14 cellular contexts compared by ENCODE assay signal in genomic region chr11:16028406-16028805, GRCh38.
"Had no signal": no experiment of that assay in that cellular context is flagged by ENCODE, and none has a peak within 500 bp of the region (broad histone marks: within the 10 kb centered on the region; RNA-seq: fewer than 3 reads in every experiment).

No MANE protein-coding gene starts in this region.

- H3K36me3 Mint-ChIP-seq: activated naive CD4-positive, alpha-beta T cell treated with anti-CD3 and anti-CD28 coated beads, Interleukin-2, amount 10 ng/mL, durations not matched to agents 7 days and 5 days; natural killer cell treated with Interleukin-12 subunit alpha and Interleukin-12 subunit beta and Interleukin-15 and Interleukin-18, amount 100 ng/mL, for 72 hours had no signal

- H3K27ac ChIP-seq: lower lobe of right lung, ovary, testis had no signal

- H3K27me3 ChIP-seq: ovary, testis had no signal

- H3K4me1 Mint-ChIP-seq: activated naive CD4-positive, alpha-beta T cell treated with anti-CD3 and anti-CD28 coated beads, Interleukin-2, amount 10 ng/mL, durations not matched to agents 7 days and 5 days; stimulated activated naive CD8-positive, alpha-beta T cell treated with anti-CD3 and anti-CD28 coated beads, Interleukin-15, amount 100 ng/mL, for 72 hours had no signal

- DNase-seq: activated CD4-positive, alpha-beta T cell treated with anti-CD3 and anti-CD28 coated beads, Interleukin-2, amount 50 U/mL, for 1 hour; activated naive CD4-positive, alpha-beta T cell treated with anti-CD3 and anti-CD28 coated beads, Interleukin-2, amount 10 ng/mL, durations not matched to agents 7 days and 5 days; amniotic stem cell; hippocampal formation; lower lobe of right lung; mucosa of descending colon; ovary; stimulated activated CD4-positive, alpha-beta T cell treated with anti-CD3 and anti-CD28 coated beads, Interleukin-15, amount 100 ng/mL, for 24 hours; stimulated activated CD4-positive, alpha-beta T cell treated with anti-CD3 and anti-CD28 coated beads, Interleukin-4, amount 100 ng/mL, for 4 hours; stimulated activated naive CD8-positive, alpha-beta T cell treated with anti-CD3 and anti-CD28 coated beads, Interleukin-15, amount 100 ng/mL, for 72 hours; T-helper 2 cell; testis had no signal

- ATAC-seq: lower lobe of right lung; mucosa of descending colon; natural killer cell treated with Interleukin-12 subunit alpha and Interleukin-12 subunit beta and Interleukin-15 and Interleukin-18, amount 100 ng/mL, for 72 hours; stimulated activated naive CD8-positive, alpha-beta T cell treated with anti-CD3 and anti-CD28 coated beads, Interleukin-15, amount 100 ng/mL, for 72 hours had no signal

- H3K9me3 ChIP-seq: lower lobe of right lung, mucosa of descending colon, ovary, testis had no signal

- H3K36me3 ChIP-seq: lower lobe of right lung, ovary had no signal

- H3K4me3 ChIP-seq: lower lobe of right lung, mucosa of descending colon, ovary, testis had no signal

- H3K4me3 Mint-ChIP-seq: activated naive CD4-positive, alpha-beta T cell treated with anti-CD3 and anti-CD28 coated beads, Interleukin-2, amount 10 ng/mL, durations not matched to agents 7 days and 5 days; natural killer cell treated with Interleukin-12 subunit alpha and Interleukin-12 subunit beta and Interleukin-15 and Interleukin-18, amount 100 ng/mL, for 72 hours; stimulated activated naive CD8-positive, alpha-beta T cell treated with anti-CD3 and anti-CD28 coated beads, Interleukin-15, amount 100 ng/mL, for 72 hours had no signal

- H3K27ac Mint-ChIP-seq: activated naive CD4-positive, alpha-beta T cell treated with anti-CD3 and anti-CD28 coated beads, Interleukin-2, amount 10 ng/mL, durations not matched to agents 7 days and 5 days; activated T-helper 2 cell treated with anti-CD3 and anti-CD28 coated beads, Interferon-gamma antibody, Interleukin-2, Interleukin-4, amounts not matched to agents 10 μg/mL and 5 μg/mL and 100 μg/mL, durations not matched to agents 14 hours and 24 hours and 36 hours; natural killer cell treated with Interleukin-12 subunit alpha and Interleukin-12 subunit beta and Interleukin-15 and Interleukin-18, amount 100 ng/mL, for 72 hours; stimulated activated naive CD8-positive, alpha-beta T cell treated with anti-CD3 and anti-CD28 coated beads, Interleukin-15, amount 100 ng/mL, for 72 hours had no signal

- H3K27me3 Mint-ChIP-seq: activated naive CD4-positive, alpha-beta T cell treated with anti-CD3 and anti-CD28 coated beads, Interleukin-2, amount 10 ng/mL, durations not matched to agents 7 days and 5 days; stimulated activated naive CD8-positive, alpha-beta T cell treated with anti-CD3 and anti-CD28 coated beads, Interleukin-15, amount 100 ng/mL, for 72 hours had no signal

- H3K4me1 ChIP-seq: lower lobe of right lung, testis had no signal

- H3K9me3 Mint-ChIP-seq: activated naive CD4-positive, alpha-beta T cell treated with anti-CD3 and anti-CD28 coated beads, Interleukin-2, amount 10 ng/mL, durations not matched to agents 7 days and 5 days; activated T-helper 2 cell treated with anti-CD3 and anti-CD28 coated beads, Interferon-gamma antibody, Interleukin-2, Interleukin-4, amounts not matched to agents 10 μg/mL and 5 μg/mL and 100 μg/mL, durations not matched to agents 14 hours and 24 hours and 36 hours; stimulated activated naive CD8-positive, alpha-beta T cell treated with anti-CD3 and anti-CD28 coated beads, Interleukin-15, amount 100 ng/mL, for 72 hours had no signal
